ENCODE assay signal across 1 cellular context in genomic region chr16:12423151-12423550, GRCh38.
TF ChIP-seq lines count a peak whose summit lies in the region.

No MANE protein-coding gene starts in this region.

TF ChIP-seq in HepG2, 621 proteins besides CTCF, POLR2A, EP300 and RAD21:
- TF ChIP-seq ZNF687 (CRISPR knock-in tag; IDR thresholded peaks at IDR 0.05) = 0 out of 2 replicates have a peak, but pooled peaks have one; percentile 10
- no peak for TF ChIP-seq ZNF318 (CRISPR knock-in tag; IDR thresholded peaks at IDR 0.05)
- TF ChIP-seq KLF6 (CRISPR knock-in tag; IDR thresholded peaks at IDR 0.05) = no peak
